9 cellular contexts compared by ENCODE assay signal in the genomic region with DNA sequence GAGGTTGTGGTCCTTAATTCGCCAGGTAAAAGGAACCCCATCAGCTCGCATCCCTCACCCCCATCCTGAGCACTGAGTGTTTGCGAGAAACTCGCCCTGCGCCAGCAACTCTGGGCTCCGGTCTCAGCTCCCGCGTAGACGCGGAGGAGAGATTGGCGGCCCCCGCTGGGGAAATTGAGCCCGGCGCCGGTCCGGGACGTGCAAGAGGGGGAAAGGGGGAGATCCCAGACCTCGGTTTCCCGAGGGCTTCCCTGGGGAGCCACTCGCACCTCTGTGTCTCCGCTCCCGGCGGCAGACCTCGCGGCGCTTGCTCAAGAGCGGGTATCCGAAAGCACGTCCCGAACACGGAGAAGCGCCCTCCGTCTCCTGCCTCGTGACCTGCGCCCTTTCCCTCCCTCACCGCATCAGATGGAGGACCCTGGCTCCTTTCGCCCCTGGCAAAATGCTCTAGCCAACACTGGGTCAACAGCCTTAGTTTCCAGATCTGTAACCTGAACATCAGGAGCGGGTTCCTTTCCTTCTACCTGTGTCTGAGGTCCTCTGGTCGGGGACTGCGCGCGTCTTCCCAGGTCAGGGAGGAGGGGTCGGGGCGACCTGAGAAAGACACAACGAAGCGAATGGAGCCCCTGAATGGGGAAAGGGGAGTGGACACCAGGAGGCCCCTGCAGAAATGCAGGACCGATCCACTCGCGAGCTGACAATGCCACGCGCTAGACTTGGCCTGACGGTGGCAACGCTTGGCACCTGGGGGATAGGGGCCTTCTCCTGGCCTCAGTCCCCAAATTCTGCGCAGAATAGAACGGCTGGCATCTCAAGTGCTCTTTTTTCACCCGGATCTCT. TPM values are rescaled to one million over a fixed set of nuclear protein-coding genes. Genes with fewer than 3 reads are reported as not detected.
DNase-seq lines count a peak whose midpoint lies in the region; ATAC-seq and TF ChIP-seq lines count a peak whose summit lies in the region.
"Had no signal": no experiment of that assay in that cellular context is flagged by ENCODE, and none has a peak within 500 bp of the region (broad histone marks: within the 10 kb centered on the region; RNA-seq: fewer than 3 reads in every experiment).

No MANE protein-coding gene starts in this region.

- intact Hi-C loops in activated CD4-positive, alpha-beta T cell treated with anti-CD3 and anti-CD28 coated beads, Interleukin-2, amount 10 ng/mL, durations not matched to agents 24 days and 14 days (cut with micrococcal nuclease) = loop anchor here (5.0 kb wide), 1 partner anchor 1481 kb away; no protein-coding TSS in a partner anchor
- intact Hi-C loops in stomach (cut with DNase I; ENCODE audit: low total_unique reads) = loop anchor here (10.0 kb wide), 1 partner anchor 337 kb away; no protein-coding TSS in a partner anchor

- H3K4me3 Mint-ChIP-seq in activated CD4-positive, alpha-beta T cell treated with anti-CD3 and anti-CD28 coated beads, Interleukin-2, amount 10 ng/mL, durations not matched to agents 24 days and 14 days = no peak overlapping the region
- peak overlapping the region; percentile 72 for H3K4me3 Mint-ChIP-seq in chondrocyte (ENCODE audit: unreplicated experiment)
- H3K4me3 Mint-ChIP-seq: activated B cell treated with CpG ODN at 0.5 μM for 24 hours had no signal

- H3K27me3 Mint-ChIP-seq in activated CD4-positive, alpha-beta T cell treated with anti-CD3 and anti-CD28 coated beads, Interleukin-2, amount 10 ng/mL, durations not matched to agents 24 days and 14 days = peaks cover 65% of the 10 kb centered on the region
- peaks cover 20% of the 10 kb centered on the region for H3K27me3 Mint-ChIP-seq in chondrocyte (ENCODE audit: low read depth)

- no peaks in the 10 kb centered on the region for H3K9me3 Mint-ChIP-seq in activated CD4-positive, alpha-beta T cell treated with anti-CD3 and anti-CD28 coated beads, Interleukin-2, amount 10 ng/mL, durations not matched to agents 24 days and 14 days
- H3K9me3 Mint-ChIP-seq in chondrocyte (ENCODE audit: low read depth) = no peaks in the 10 kb centered on the region
- H3K9me3 Mint-ChIP-seq: activated B cell treated with CpG ODN at 0.5 μM for 24 hours had no signal

- peaks cover 3% of the 10 kb centered on the region for H3K4me1 Mint-ChIP-seq in activated CD4-positive, alpha-beta T cell treated with anti-CD3 and anti-CD28 coated beads, Interleukin-2, amount 10 ng/mL, durations not matched to agents 24 days and 14 days
- peaks cover 49% of the 10 kb centered on the region for H3K4me1 Mint-ChIP-seq in chondrocyte (ENCODE audit: low read depth)

- no peak for ATAC-seq in HG02938 (IDR thresholded peaks at IDR 0.05; ENCODE audit: unreplicated experiment)

- H3K27ac ChIP-seq in liver (ENCODE audit: low read depth in 1 of 2, low read length in 2 of 2) (no peak overlapping the region), stomach (no peak overlapping the region)

- H3K27me3 ChIP-seq in liver (ENCODE audit: control insufficient read depth in 4 of 4, insufficient read depth in 4 of 4, low read length in 3 of 4) = peaks cover 0 to 23% (median 8%) of the 10 kb centered on the region in 4 donors
- peaks cover 12 to 94% (median 53%) of the 10 kb centered on the region in 3 donors for H3K27me3 ChIP-seq in stomach

- 6% methylated on average over 56 of the region's 56 CpGs for WGBS in liver
- 3 to 5% (median 4%) methylated on average over 37 to 56 of the region's 56 CpGs for WGBS in stomach, 5 donors

- H3K9me3 ChIP-seq in liver (ENCODE audit: control insufficient read depth in 4 of 4, low read length in 3 of 4) (no peaks in the 10 kb centered on the region), stomach (no peaks in the 10 kb centered on the region)

- DNase-seq in activated CD4-positive, alpha-beta T cell treated with anti-CD3 and anti-CD28 coated beads, Interleukin-2, amount 10 ng/mL, durations not matched to agents 24 days and 14 days = no peak
- no peak for DNase-seq in activated CD4-positive, alpha-beta T cell treated with anti-CD3 and anti-CD28 coated beads, Interleukin-2, amount 50 U/mL, for 48 hours
- DNase-seq in chondrocyte (ENCODE audit: low spot score) (no peak), stomach (no peak), G401 (ENCODE audit: low spot score) (no peak), T1000 (lab: John Stamatoyannopoulos, UW) (no peak)
- DNase-seq: activated B cell treated with CpG ODN at 0.5 μM for 24 hours had no signal

- no peak overlapping the region for H3K9ac ChIP-seq in liver (ENCODE audit: low read depth in 1 of 2, low read length in 2 of 2)

- no peak for TF ChIP-seq EP300 in stomach (IDR thresholded peaks at IDR 0.05)

- H3K36me3 ChIP-seq in liver (ENCODE audit: control insufficient read depth in 4 of 4, insufficient read depth in 3 of 4, low read depth in 1 of 4, low read length in 3 of 4) (no peaks in the 10 kb centered on the region), stomach (no peaks in the 10 kb centered on the region)

- in situ Hi-C loops in G401 (cut with HindIII; ENCODE audit: low sequenced_read_pairs) = no loop called here

- TF ChIP-seq CTCF in chondrocyte (IDR thresholded peaks at IDR 0.05) = no peak
- no peak for TF ChIP-seq CTCF in liver (IDR thresholded peaks at IDR 0.05; ENCODE audit: low read depth, low read length, missing input control)
- no peak for TF ChIP-seq CTCF in stomach (IDR thresholded peaks at IDR 0.05)

- H3K4me1 ChIP-seq in liver (ENCODE audit: control insufficient read depth in 4 of 4, insufficient read depth in 4 of 4, low read length in 3 of 4) = peaks cover 15 to 55% (median 34%) of the 10 kb centered on the region in 4 donors
- peaks cover 38 to 67% (median 58%) of the 10 kb centered on the region in 4 donors for H3K4me1 ChIP-seq in stomach

- peak overlapping the region; percentile 58 for H3K27ac Mint-ChIP-seq in activated CD4-positive, alpha-beta T cell treated with anti-CD3 and anti-CD28 coated beads, Interleukin-2, amount 10 ng/mL, durations not matched to agents 24 days and 14 days
- no peak overlapping the region for H3K27ac Mint-ChIP-seq in chondrocyte (ENCODE audit: unreplicated experiment)
- H3K27ac Mint-ChIP-seq: activated B cell treated with CpG ODN at 0.5 μM for 24 hours had no signal

- peaks cover 3% of the 10 kb centered on the region for H3K36me3 Mint-ChIP-seq in activated CD4-positive, alpha-beta T cell treated with anti-CD3 and anti-CD28 coated beads, Interleukin-2, amount 10 ng/mL, durations not matched to agents 24 days and 14 days (ENCODE audit: low read depth)
- peaks cover 3% of the 10 kb centered on the region for H3K36me3 Mint-ChIP-seq in chondrocyte (ENCODE audit: low read depth)

- no peak for TF ChIP-seq RAD21 in liver (IDR thresholded peaks at IDR 0.05)

- H3K4me3 ChIP-seq in liver (ENCODE audit: low read depth in 1 of 3, low read length in 3 of 3) (peak overlapping the region; percentile 4 to 53 (median 49)), stomach (peak overlapping the region; percentile 45 to 74 (median 46))

- TF ChIP-seq POLR2A in stomach (IDR thresholded peaks at IDR 0.05) = no peak

TF ChIP-seq in liver, 16 proteins besides CTCF, POLR2A, EP300 and RAD21:
- TF ChIP-seq, protein P1, sequence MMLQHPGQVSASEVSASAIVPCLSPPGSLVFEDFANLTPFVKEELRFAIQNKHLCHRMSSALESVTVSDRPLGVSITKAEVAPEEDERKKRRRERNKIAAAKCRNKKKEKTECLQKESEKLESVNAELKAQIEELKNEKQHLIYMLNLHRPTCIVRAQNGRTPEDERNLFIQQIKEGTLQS (IDR thresholded peaks at IDR 0.05) = no peak
- TF ChIP-seq FOXA1 (IDR thresholded peaks at IDR 0.05) (no peak), NR2F2 (IDR thresholded peaks at IDR 0.05) (no peak), FOXA2 (IDR thresholded peaks at IDR 0.05) (no peak), SP1 (IDR thresholded peaks at IDR 0.05) (no peak), TAF1 (conservative IDR thresholded peaks at IDR 0.05) (no peak)
- TF ChIP-seq, protein P2, sequence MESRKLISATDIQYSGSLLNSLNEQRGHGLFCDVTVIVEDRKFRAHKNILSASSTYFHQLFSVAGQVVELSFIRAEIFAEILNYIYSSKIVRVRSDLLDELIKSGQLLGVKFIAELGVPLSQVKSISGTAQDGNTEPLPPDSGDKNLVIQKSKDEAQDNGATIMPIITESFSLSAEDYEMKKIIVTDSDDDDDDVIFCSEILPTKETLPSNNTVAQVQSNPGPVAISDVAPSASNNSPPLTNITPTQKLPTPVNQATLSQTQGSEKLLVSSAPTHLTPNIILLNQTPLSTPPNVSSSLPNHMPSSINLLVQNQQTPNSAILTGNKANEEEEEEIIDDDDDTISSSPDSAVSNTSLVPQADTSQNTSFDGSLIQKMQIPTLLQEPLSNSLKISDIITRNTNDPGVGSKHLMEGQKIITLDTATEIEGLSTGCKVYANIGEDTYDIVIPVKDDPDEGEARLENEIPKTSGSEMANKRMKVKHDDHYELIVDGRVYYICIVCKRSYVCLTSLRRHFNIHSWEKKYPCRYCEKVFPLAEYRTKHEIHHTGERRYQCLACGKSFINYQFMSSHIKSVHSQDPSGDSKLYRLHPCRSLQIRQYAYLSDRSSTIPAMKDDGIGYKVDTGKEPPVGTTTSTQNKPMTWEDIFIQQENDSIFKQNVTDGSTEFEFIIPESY (IDR thresholded peaks at IDR 0.05) = no peak
- TF ChIP-seq, protein P3, sequence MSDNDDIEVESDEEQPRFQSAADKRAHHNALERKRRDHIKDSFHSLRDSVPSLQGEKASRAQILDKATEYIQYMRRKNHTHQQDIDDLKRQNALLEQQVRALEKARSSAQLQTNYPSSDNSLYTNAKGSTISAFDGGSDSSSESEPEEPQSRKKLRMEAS (IDR thresholded peaks at IDR 0.05) = no peak

RNA-seq across cellular contexts. Expression of a gene that starts 2.9 kb away (rescaled TPM):
- total RNA-seq in activated CD4-positive, alpha-beta T cell treated with anti-CD3 and anti-CD28 coated beads, Interleukin-2, amount 10 ng/mL, durations not matched to agents 24 days and 14 days = not detected in 2 replicates
- total RNA-seq in chondrocyte = 9.5 to 23.8 TPM (median 10.5 TPM) in 3 replicates
- 1 to 10 TPM in 1 of 2 donors, under 1 TPM in 1; 0.84 to 1.7 TPM for total RNA-seq in liver
- polyA plus RNA-seq in liver = 1 to 10 TPM in 1 of 2 donors, under 1 TPM in 1; 0.42 to 1.1 TPM
- 10 to 100 TPM in 4 of 5 donors, 1 to 10 TPM in 1; 5.8 to 69.5 (median 34.9) TPM for total RNA-seq in stomach
- 10 to 100 TPM in 2 of 3 donors, 1 to 10 TPM in 1; 7.8 to 15.4 (median 10.5) TPM for polyA plus RNA-seq in stomach
- not detected in 2 replicates for total RNA-seq in G401 (2014; rRNA removed; shearing (Covaris generic))
